Comparison of ENCODE assay signal across 12 cellular contexts in genomic region chr10:22646291-22646926, GRCh38.
A peak's percentile ranks its signal among the peaks of the same experiment; 100 is the strongest.
DNase-seq lines count a peak whose midpoint lies in the region; ATAC-seq and TF ChIP-seq lines count a peak whose summit lies in the region.
"Had no signal": no experiment of that assay in that cellular context is flagged by ENCODE, and none has a peak within 500 bp of the region (broad histone marks: within the 10 kb centered on the region; RNA-seq: fewer than 3 reads in every experiment).

No MANE protein-coding gene starts in this region.

- no peak for TF ChIP-seq CTCF in GM10248 (IDR thresholded peaks at IDR 0.05; ENCODE audit: control extremely low read depth, extremely low read depth, low read depth, missing control alignments)

- H3K27me3 ChIP-seq in esophagus (ENCODE audit: control insufficient read depth in 1 of 2, insufficient read depth in 2 of 2, low read length in 2 of 2) = no peaks in the 10 kb centered on the region

- ATAC-seq in GM21381 (IDR thresholded peaks at IDR 0.05; ENCODE audit: unreplicated experiment) = peak; percentile 52
- peak; percentile 61 for ATAC-seq in HG03442 (IDR thresholded peaks at IDR 0.05; ENCODE audit: unreplicated experiment)

- H3K9me3 ChIP-seq in esophagus (ENCODE audit: control insufficient read depth in 2 of 2, insufficient read depth in 1 of 2, low read depth in 1 of 2, low read length in 1 of 2) = no peaks in the 10 kb centered on the region
- H3K9me3 ChIP-seq: left ventricle myocardium inferior had no signal

- 72 to 73% methylated on average over 2 of the region's 2 CpGs for WGBS in esophagus, 2 donors

- H3K36me3 ChIP-seq in esophagus (ENCODE audit: control insufficient read depth in 2 of 2, insufficient read depth in 2 of 2, low read length in 1 of 2) = no peaks in the 10 kb centered on the region
- H3K36me3 ChIP-seq: left ventricle myocardium inferior had no signal

- H3K4me3 ChIP-seq in esophagus (ENCODE audit: low read depth in 1 of 2, low read length in 2 of 2) = no peak overlapping the region
- H3K4me3 ChIP-seq: left ventricle myocardium inferior had no signal

- H3K27ac ChIP-seq in esophagus (ENCODE audit: low read depth in 2 of 2, low read length in 1 of 2) = peak overlapping the region; percentile 28 to 37
- H3K27ac ChIP-seq: left ventricle myocardium inferior had no signal

- POLR2A ChIA-PET in GM10248 (lab: Yijun Ruan, JAX) = no interaction called here

- CTCF ChIA-PET in GM10248 (lab: Yijun Ruan, JAX) = interaction anchor here (1.1 to 1.9 kb wide), 4 partner anchors 9 to 16 kb away, joined by 3 to 6 read pairs (median 5); no protein-coding TSS in a partner anchor

- peak; percentile 19 for DNase-seq in GM10248 (ENCODE audit: extremely low spot score)
- DNase-seq in HPDE6-E6E7 (ENCODE audit: extremely low spot score) = no peak
- no peak for DNase-seq in NCI-H345 treated with DMSO at 0.1 percent for 48 hours (lab: John Stamatoyannopoulos, UW; ENCODE audit: unreplicated experiment)
- no peak for DNase-seq in NAMALWA (ENCODE audit: low spot score)
- no peak for DNase-seq in HCEC 1CT
- DNase-seq: DMS79; left ventricle myocardium inferior; NCI-H82; stimulated activated CD4-positive, alpha-beta T cell treated with anti-CD3 and anti-CD28 coated beads, Interleukin-2, amount 100 ng/mL, for 24 hours had no signal

- peaks cover 0 to 6% of the 10 kb centered on the region in 2 donors for H3K4me1 ChIP-seq in esophagus (ENCODE audit: control insufficient read depth in 2 of 2, insufficient read depth in 2 of 2, low read length in 1 of 2)
